Comparison of ENCODE assay signal across 1 cellular context in genomic region chr9:37503736-37504135, GRCh38.
TF ChIP-seq lines count a peak whose summit lies in the region.

No MANE protein-coding gene starts in this region.

TF ChIP-seq in IMR-90, 13 proteins besides CTCF, POLR2A, EP300 and RAD21:
- TF ChIP-seq NFE2L2 (IDR thresholded peaks at IDR 0.05; ENCODE audit: low read depth, low read length) (no peak), FOS (IDR thresholded peaks at IDR 0.05; ENCODE audit: low read depth, low read length) (no peak), MXI1 (IDR thresholded peaks at IDR 0.05; ENCODE audit: borderline replicate concordance, low read depth, low read length) (no peak), RCOR1 (IDR thresholded peaks at IDR 0.05; ENCODE audit: insufficient replicate concordance, low read length) (no peak), SMC3 (IDR thresholded peaks at IDR 0.05; ENCODE audit: low read depth, low read length) (no peak), USF2 (IDR thresholded peaks at IDR 0.05; ENCODE audit: low read depth, low read length) (no peak), MAZ (IDR thresholded peaks at IDR 0.05; ENCODE audit: borderline replicate concordance, low read depth, low read length) (no peak), CHD1 (IDR thresholded peaks at IDR 0.05; ENCODE audit: low read depth, low read length) (no peak), MAFK (IDR thresholded peaks at IDR 0.05; ENCODE audit: low read depth, low read length) (no peak), RFX5 (IDR thresholded peaks at IDR 0.05; ENCODE audit: low read depth, low read length) (no peak), ELK1 (IDR thresholded peaks at IDR 0.05; ENCODE audit: borderline replicate concordance, low read depth, low read length) (no peak), CEBPB (IDR thresholded peaks at IDR 0.05; ENCODE audit: low read depth, low read length) (no peak), BHLHE40 (IDR thresholded peaks at IDR 0.05; ENCODE audit: low read depth, low read length) (no peak)
TF ChIP-seq in IMR-90: peak in this region for 0.
